Comparison of ENCODE assay signal across 24 cellular contexts in genomic region chr4:166309286-166309685, GRCh38.
DNase-seq lines count a peak whose midpoint lies in the region; ATAC-seq, FAIRE-seq and TF ChIP-seq lines count a peak whose summit lies in the region.
"Had no signal": no experiment of that assay in that cellular context is flagged by ENCODE, and none has a peak within 500 bp of the region (broad histone marks: within the 10 kb centered on the region; RNA-seq: fewer than 3 reads in every experiment).

No MANE protein-coding gene starts in this region.

- H3K27me3 Mint-ChIP-seq in astrocyte (ENCODE audit: low read depth, unreplicated experiment) = no peaks in the 10 kb centered on the region
- H3K27me3 Mint-ChIP-seq: CD4-positive, CD25-positive, alpha-beta regulatory T cell had no signal

- H3K4me1 Mint-ChIP-seq in astrocyte (ENCODE audit: low read depth, unreplicated experiment) = peaks cover 16% of the 10 kb centered on the region
- H3K4me1 Mint-ChIP-seq: CD4-positive, CD25-positive, alpha-beta regulatory T cell had no signal

- no peaks in the 10 kb centered on the region for H3K79me2 ChIP-seq in astrocyte (ENCODE audit: insufficient read depth, low read length)

- TF ChIP-seq CTCF in astrocyte (IDR thresholded peaks at IDR 0.05; ENCODE audit: insufficient read depth, low read depth, low read length) = no peak
- no peak for TF ChIP-seq CTCF in gastroesophageal sphincter (IDR thresholded peaks at IDR 0.05)

- H3K27ac Mint-ChIP-seq in astrocyte (ENCODE audit: unreplicated experiment) = no peak overlapping the region

- FAIRE-seq in astrocyte (lab: Jason Lieb, UNC) = no peak
- peak; percentile 82 for FAIRE-seq in islet of Langerhans (lab: Jason Lieb, UNC)
- FAIRE-seq: A204.1, GM12878, H54 had no signal

- no peaks in the 10 kb centered on the region for H4K20me1 ChIP-seq in astrocyte (ENCODE audit: insufficient read depth, low read length)
- H4K20me1 ChIP-seq: BLaER1 had no signal

- H2AFZ ChIP-seq in astrocyte (ENCODE audit: low read depth, low read length) = no peak overlapping the region

- DNase-seq in EL (peak; percentile 25), NCI-H69 (lab: John Stamatoyannopoulos, UW) (peak; percentile 82), astrocyte (ENCODE audit: low read depth) (peak; percentile 41), OCI-M2 (lab: John Stamatoyannopoulos, UW; ENCODE audit: unreplicated experiment) (no peak)
- DNase-seq: CD4-positive, CD25-positive, alpha-beta regulatory T cell; DMS153; DND-41; GDM1; KBM-7; MG63; NCI-H1105 treated with DMSO at 0.1 percent for 48 hours; NCI-H146; NCI-H2107; Peyer's patch; SIG-M5; SK-N-SH had no signal

- no peak for TF ChIP-seq POLR2A in gastroesophageal sphincter (IDR thresholded peaks at IDR 0.05)

- H3K9me3 ChIP-seq in astrocyte (ENCODE audit: insufficient read depth, low read depth, low read length) (no peaks in the 10 kb centered on the region), gastroesophageal sphincter (no peaks in the 10 kb centered on the region)
- H3K9me3 ChIP-seq: BLaER1, Peyer's patch, SK-N-SH had no signal

- H3K36me3 Mint-ChIP-seq in astrocyte (ENCODE audit: low read depth, unreplicated experiment) = no peaks in the 10 kb centered on the region
- H3K36me3 Mint-ChIP-seq: CD4-positive, CD25-positive, alpha-beta regulatory T cell had no signal

- no peak overlapping the region for H3K4me2 ChIP-seq in astrocyte (ENCODE audit: low read length)
- H3K4me2 ChIP-seq: BLaER1, SK-N-SH had no signal

- H3K4me3 ChIP-seq in astrocyte (ENCODE audit: insufficient read depth, low read depth, low read length) (no peak overlapping the region), gastroesophageal sphincter (no peak overlapping the region)
- H3K4me3 ChIP-seq: BLaER1, GM12878, MG63, Peyer's patch had no signal

- no peak overlapping the region for H3K9ac ChIP-seq in astrocyte (ENCODE audit: low read length)
- H3K9ac ChIP-seq: BLaER1, SK-N-SH had no signal

- H3K9me3 Mint-ChIP-seq in astrocyte (ENCODE audit: unreplicated experiment) = no peaks in the 10 kb centered on the region

- no peak for ATAC-seq in HG03354 (IDR thresholded peaks at IDR 0.05; ENCODE audit: poor library complexity, severe bottlenecking, unreplicated experiment)
- no peak for ATAC-seq in GM21390 (IDR thresholded peaks at IDR 0.05; ENCODE audit: unreplicated experiment)
- ATAC-seq in gastroesophageal sphincter = no peak
- ATAC-seq: GM12878 had no signal

- H3K4me3 Mint-ChIP-seq in astrocyte (ENCODE audit: unreplicated experiment) = no peak overlapping the region
- H3K4me3 Mint-ChIP-seq: CD4-positive, CD25-positive, alpha-beta regulatory T cell had no signal

- H3K4me1 ChIP-seq in astrocyte (ENCODE audit: insufficient read depth, low read length) = no peaks in the 10 kb centered on the region
- no peaks in the 10 kb centered on the region for H3K4me1 ChIP-seq in gastroesophageal sphincter
- H3K4me1 ChIP-seq: BLaER1, Peyer's patch had no signal

- H3K27ac ChIP-seq in astrocyte (ENCODE audit: low read depth, low read length) = no peak overlapping the region
- H3K27ac ChIP-seq in gastroesophageal sphincter = no peak overlapping the region
- H3K27ac ChIP-seq: BLaER1, Peyer's patch had no signal

- TF ChIP-seq EP300 in gastroesophageal sphincter (IDR thresholded peaks at IDR 0.05) = no peak

- H3K27me3 ChIP-seq in astrocyte (ENCODE audit: insufficient read depth, low read length) (no peaks in the 10 kb centered on the region), gastroesophageal sphincter (no peaks in the 10 kb centered on the region)
- H3K27me3 ChIP-seq: BLaER1, MG63, Peyer's patch had no signal

- 73 to 94% methylated on average over 3 of the region's 3 CpGs for WGBS in gastroesophageal sphincter (ENCODE audit: low coverage in 1 of 2), 2 donors

- H3K36me3 ChIP-seq in astrocyte (ENCODE audit: insufficient read depth, low read length) = no peaks in the 10 kb centered on the region
- no peaks in the 10 kb centered on the region for H3K36me3 ChIP-seq in gastroesophageal sphincter
- H3K36me3 ChIP-seq: BLaER1, Peyer's patch had no signal
